In genomic region chr12:27965966-27966365, GRCh38 we compare ENCODE assay signal across 16 cellular contexts. TPM values are rescaled to one million over a fixed set of nuclear protein-coding genes. Genes with fewer than 3 reads are reported as not detected.
A peak's percentile ranks its signal among the peaks of the same experiment; 100 is the strongest.
DNase-seq lines count a peak whose midpoint lies in the region; ATAC-seq, FAIRE-seq and TF ChIP-seq lines count a peak whose summit lies in the region.
"Had no signal": no experiment of that assay in that cellular context is flagged by ENCODE, and none has a peak within 500 bp of the region (broad histone marks: within the 10 kb centered on the region; RNA-seq: fewer than 3 reads in every experiment).

No MANE protein-coding gene starts in this region.

- no peak overlapping the region for H2AFZ ChIP-seq in parathyroid adenoma

- H3K4me1 ChIP-seq in parathyroid adenoma (peaks cover 18% of the 10 kb centered on the region), Peyer's patch (peaks cover 0 to 20% (median 5%) of the 10 kb centered on the region in 4 donors)

- H3K9ac ChIP-seq in parathyroid adenoma: no peak overlapping the region

- H3K9me3 ChIP-seq in parathyroid adenoma (ENCODE audit: control insufficient read depth, low read length) (no peaks in the 10 kb centered on the region), Peyer's patch (no peaks in the 10 kb centered on the region)

- FAIRE-seq in bronchial epithelial cell (lab: Jason Lieb, UNC): no peak
- FAIRE-seq: HepG2 had no signal

- no peak for TF ChIP-seq CTCF in bronchial epithelial cell (IDR thresholded peaks at IDR 0.05; ENCODE audit: insufficient read depth, low read length, severe bottlenecking)
- no peak for TF ChIP-seq CTCF in parathyroid adenoma (IDR thresholded peaks at IDR 0.05)
- no peak for TF ChIP-seq CTCF in Peyer's patch (IDR thresholded peaks at IDR 0.05)

- H3K79me2 ChIP-seq in parathyroid adenoma: no peaks in the 10 kb centered on the region

- H3K27ac ChIP-seq in parathyroid adenoma (no peak overlapping the region), Peyer's patch (no peak overlapping the region)

- ATAC-seq in HG02759 (IDR thresholded peaks at IDR 0.05; ENCODE audit: unreplicated experiment): no peak
- ATAC-seq: activated CD4-positive, CD25-positive, alpha-beta regulatory T cell treated with anti-CD3 and anti-CD28 coated beads, Interleukin-2, amount 50 U/mL, for 24 hours; HepG2 had no signal

- H3K27me3 ChIP-seq in bronchial epithelial cell (ENCODE audit: control insufficient read depth, insufficient read depth, low read length): no peaks in the 10 kb centered on the region
- H3K27me3 ChIP-seq in parathyroid adenoma (ENCODE audit: control insufficient read depth, insufficient read depth, low read length): no peaks in the 10 kb centered on the region
- H3K27me3 ChIP-seq in Peyer's patch: peaks cover 0 to 22% of the 10 kb centered on the region in 2 donors

- TF ChIP-seq POLR2A in Peyer's patch (IDR thresholded peaks at IDR 0.05): no peak

- H3K4me2 ChIP-seq in parathyroid adenoma (ENCODE audit: low read length): peak overlapping the region; percentile 91

- H3K36me3 ChIP-seq in bronchial epithelial cell (ENCODE audit: control insufficient read depth, insufficient read depth, low read length) (peaks cover 5% of the 10 kb centered on the region), parathyroid adenoma (ENCODE audit: control insufficient read depth, insufficient read depth, low read length) (peaks cover 15% of the 10 kb centered on the region), Peyer's patch (no peaks in the 10 kb centered on the region)

- H3K4me3 ChIP-seq in bronchial epithelial cell (ENCODE audit: low read depth, low read length) (no peak overlapping the region), parathyroid adenoma (ENCODE audit: low read depth, low read length) (peak overlapping the region; percentile 88), Peyer's patch (no peak overlapping the region)

- peak; percentile 66 for DNase-seq in EL
- DNase-seq in NCI-H446 treated with DMSO at 0.1 percent for 48 hours (lab: John Stamatoyannopoulos, UW): peak; percentile 76
- DNase-seq in bronchial epithelial cell (ENCODE audit: low read depth): peak; percentile 78
- DNase-seq in pons (ENCODE audit: low spot score): no peak
- DNase-seq in Peyer's patch: no peak
- DNase-seq in NCI-H748 treated with DMSO at 0.1 percent for 48 hours (lab: John Stamatoyannopoulos, UW): no peak
- DNase-seq: activated naive CD4-positive, alpha-beta T cell treated with anti-CD3 and anti-CD28 coated beads, Interleukin-2, amount 10 ng/mL, durations not matched to agents 7 days and 5 days; caudate nucleus; CD4-positive, CD25-positive, alpha-beta regulatory T cell; GDM1; stimulated activated CD4-positive, alpha-beta T cell treated with anti-CD3 and anti-CD28 coated beads, Interleukin-15, amount 100 ng/mL, for 24 hours; substantia nigra had no signal

RNA-seq across cellular contexts. Expression of gene PTHLH, which starts 6.6 kb away (rescaled TPM):
- total RNA-seq in bronchial epithelial cell (47.4 and 82.1 TPM in 2 replicates), Peyer's patch (not detected)
- total RNA-seq: CD4-positive, CD25-positive, alpha-beta regulatory T cell; HepG2 had no signal

Comparison
In these comparisons a context has a peak if more than half of its experiments do, and no peak if none do; other contexts are left out.
1. DNase-seq: peak in EL (single experiment), NCI-H446 treated with DMSO at 0.1 percent for 48 hours (single experiment) and bronchial epithelial cell (single experiment); none in pons (single experiment), Peyer's patch (0 of 3) and NCI-H748 treated with DMSO at 0.1 percent for 48 hours (single experiment).
2. RNA of gene PTHLH, which starts 6.6 kb away (total RNA-seq): 47.4 to 82.1 TPM in bronchial epithelial cell; not detected in Peyer's patch; every median in the first group is over 10 times any median in the second.